ENCODE assay signal across 18 cellular contexts in genomic region chr5:59773286-59773685, GRCh38.
A peak's percentile ranks its signal among the peaks of the same experiment; 100 is the strongest.
DNase-seq lines count a peak whose midpoint lies in the region; ATAC-seq, FAIRE-seq and TF ChIP-seq lines count a peak whose summit lies in the region.
"Had no signal": no experiment of that assay in that cellular context is flagged by ENCODE, and none has a peak within 500 bp of the region (broad histone marks: within the 10 kb centered on the region; RNA-seq: fewer than 3 reads in every experiment).

No MANE protein-coding gene starts in this region.

- no peaks in the 10 kb centered on the region for H3K9me2 ChIP-seq in GM23248 (ENCODE audit: insufficient read depth)
- H3K9me2 ChIP-seq in PC-3 (replicated peaks; ENCODE audit: low read length): no peaks in the 10 kb centered on the region

- H4K20me1 ChIP-seq in GM23248 (ENCODE audit: insufficient read depth) (no peaks in the 10 kb centered on the region), PC-3 (ENCODE audit: low read length) (no peaks in the 10 kb centered on the region)
- H4K20me1 ChIP-seq: BLaER1 had no signal

- H3K36me3 ChIP-seq in GM23248 (ENCODE audit: low read depth) (no peaks in the 10 kb centered on the region), PC-3 (ENCODE audit: low read depth, low read length) (no peaks in the 10 kb centered on the region), bronchial epithelial cell (ENCODE audit: control insufficient read depth, insufficient read depth, low read length) (no peaks in the 10 kb centered on the region)
- H3K36me3 ChIP-seq: BLaER1, HAP-1 had no signal

- no peak for TF ChIP-seq CTCF in PC-3 (conservative IDR thresholded peaks at IDR 0.05; ENCODE audit: low read depth, low read length)
- no peak for TF ChIP-seq CTCF in bronchial epithelial cell (IDR thresholded peaks at IDR 0.05; ENCODE audit: insufficient read depth, low read length, severe bottlenecking)
- TF ChIP-seq CTCF in GM20000 (IDR thresholded peaks at IDR 0.05; ENCODE audit: extremely low read depth, missing control alignments): no peak

- POLR2A ChIA-PET in PC-3 (lab: Charles Lee; ENCODE audit: unreplicated experiment): no interaction called here
- POLR2A ChIA-PET in naive thymus-derived CD8-positive, alpha-beta T cell (lab: Charles Lee): no interaction called here

- DNase-seq in GM23248 (peak; percentile 55), PC-3 (peak; percentile 74), bronchial epithelial cell (ENCODE audit: low read depth) (peak; percentile 88), kidney tubule cell (ENCODE audit: low spot score) (peak; percentile 47), NCI-H1092 treated with DMSO at 0.1 percent for 48 hours (lab: John Stamatoyannopoulos, UW) (no peak), GM20000 (ENCODE audit: low spot score) (no peak), globus pallidus (ENCODE audit: low spot score) (no peak)
- no peak for DNase-seq in naive thymus-derived CD8-positive, alpha-beta T cell
- DNase-seq: CD8-positive, alpha-beta memory T cell; DND-41; NCI-H1048; NCI-H2107; NCI-H345; NCI-H526 treated with DMSO at 0.1 percent for 48 hours; NK-92 treated with Interleukin-12 subunit alpha and Interleukin-12 subunit beta, amount 100 ng/mL, for 24 hours; Right ventricle myocardium superior had no signal

- H3K27ac Mint-ChIP-seq in naive thymus-derived CD8-positive, alpha-beta T cell: no peak overlapping the region
- H3K27ac Mint-ChIP-seq: CD8-positive, alpha-beta memory T cell had no signal

- H3K27me3 Mint-ChIP-seq in naive thymus-derived CD8-positive, alpha-beta T cell: peaks cover 11 to 24% (median 14%) of the 10 kb centered on the region in 5 donors

- H3K9ac ChIP-seq in GM23248 (no peak overlapping the region), PC-3 (ENCODE audit: low read length) (no peak overlapping the region)
- H3K9ac ChIP-seq: BLaER1 had no signal

- no TSS peak for BruUV-seq in PC-3 (replicated peaks; lab: Mats Ljungman, UMichigan)

- in situ Hi-C loops in GM23248 (cut with MboI): no loop called here

- intact Hi-C loops in PC-3 (cut with micrococcal nuclease): no loop called here

- no peaks in the 10 kb centered on the region for H3K27me3 ChIP-seq in GM23248 (replicated peaks; ENCODE audit: insufficient read depth)
- H3K27me3 ChIP-seq in PC-3 (ENCODE audit: low read length): no peaks in the 10 kb centered on the region
- no peaks in the 10 kb centered on the region for H3K27me3 ChIP-seq in bronchial epithelial cell (ENCODE audit: control insufficient read depth, insufficient read depth, low read length)

- ATAC-seq in PC-3: peak; percentile 35; the same call in 1 of the 2 replicates
- ATAC-seq in naive thymus-derived CD8-positive, alpha-beta T cell: no peak

- H3K9me3 ChIP-seq in GM23248 (ENCODE audit: low read depth) (no peaks in the 10 kb centered on the region), PC-3 (ENCODE audit: low read length) (no peaks in the 10 kb centered on the region)
- H3K9me3 ChIP-seq: BLaER1, HAP-1 had no signal

- H3K4me3 ChIP-seq in GM23248: no peak overlapping the region
- H3K4me3 ChIP-seq in PC-3 (ENCODE audit: low read length): no peak overlapping the region
- H3K4me3 ChIP-seq in bronchial epithelial cell (ENCODE audit: low read depth, low read length): no peak overlapping the region
- H3K4me3 ChIP-seq: BLaER1, HAP-1 had no signal

- no peak overlapping the region for H3K27ac ChIP-seq in GM23248
- no peak overlapping the region for H3K27ac ChIP-seq in PC-3 (ENCODE audit: low read length)
- H3K27ac ChIP-seq: BLaER1 had no signal

- peaks cover 0 to 8% (median 5%) of the 10 kb centered on the region in 4 donors for H3K4me1 Mint-ChIP-seq in naive thymus-derived CD8-positive, alpha-beta T cell

- H3K4me3 Mint-ChIP-seq in naive thymus-derived CD8-positive, alpha-beta T cell: no peak overlapping the region
- H3K4me3 Mint-ChIP-seq: CD8-positive, alpha-beta memory T cell had no signal

- H3K4me1 ChIP-seq in GM23248 (ENCODE audit: insufficient read depth): peaks cover 8% of the 10 kb centered on the region; the same call in 1 of the 2 replicates
- H3K4me1 ChIP-seq in PC-3 (ENCODE audit: insufficient read depth, low read length): peaks cover 21% of the 10 kb centered on the region
- H3K4me1 ChIP-seq: HAP-1 had no signal

- no peaks in the 10 kb centered on the region for H3K36me3 Mint-ChIP-seq in naive thymus-derived CD8-positive, alpha-beta T cell
- H3K36me3 Mint-ChIP-seq: CD8-positive, alpha-beta memory T cell had no signal

- H2AFZ ChIP-seq in GM23248: no peak overlapping the region
- no peak overlapping the region for H2AFZ ChIP-seq in PC-3 (ENCODE audit: low read length)

- CTCF ChIA-PET in PC-3 (lab: Charles Lee): no interaction called here

- no peaks in the 10 kb centered on the region for H3K9me3 Mint-ChIP-seq in naive thymus-derived CD8-positive, alpha-beta T cell
- H3K9me3 Mint-ChIP-seq: CD8-positive, alpha-beta memory T cell had no signal

- H3K4me2 ChIP-seq in GM23248 (ENCODE audit: unreplicated experiment) (no peak overlapping the region), PC-3 (ENCODE audit: low read length) (0 out of 2 replicates have a peak overlapping the region, but pooled peaks have one; percentile 21)
- H3K4me2 ChIP-seq: BLaER1 had no signal

- FAIRE-seq in bronchial epithelial cell (lab: Jason Lieb, UNC): no peak

- no peaks in the 10 kb centered on the region for H3F3A ChIP-seq in GM23248 (ENCODE audit: insufficient read depth)
- no peaks in the 10 kb centered on the region for H3F3A ChIP-seq in PC-3 (ENCODE audit: low read length, unreplicated experiment)

- no peaks in the 10 kb centered on the region for H3K79me2 ChIP-seq in GM23248 (ENCODE audit: insufficient read depth)
- no peaks in the 10 kb centered on the region for H3K79me2 ChIP-seq in PC-3 (ENCODE audit: low read length)

Comparison
In these comparisons a context has a peak if more than half of its experiments do, and no peak if none do; other contexts are left out.
1. DNase-seq: peak in GM23248 (single experiment), PC-3 (single experiment), bronchial epithelial cell (single experiment) and kidney tubule cell (single experiment); none in NCI-H1092 treated with DMSO at 0.1 percent for 48 hours (single experiment), GM20000 (single experiment), globus pallidus (single experiment) and naive thymus-derived CD8-positive, alpha-beta T cell (0 of 10).